In the genomic region with DNA sequence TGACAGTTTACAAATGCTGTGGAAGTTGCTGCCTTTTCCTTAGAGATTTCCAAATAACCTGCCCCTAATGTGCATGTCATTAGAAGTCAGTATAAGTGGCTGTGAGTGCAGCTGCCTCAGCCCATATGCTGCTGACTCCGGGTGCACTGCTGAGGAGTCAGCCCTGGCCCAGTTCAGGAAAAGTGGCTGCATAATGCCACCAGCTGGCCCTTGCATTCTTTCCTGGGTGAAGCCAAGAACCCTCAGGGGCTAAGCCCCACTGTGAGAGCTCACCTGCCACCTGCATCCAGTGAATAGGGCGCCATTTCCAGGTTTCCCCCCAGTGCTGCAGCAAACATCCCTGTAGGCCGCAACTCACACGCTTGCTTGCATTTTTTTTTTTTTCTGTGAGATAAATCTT, we compare ENCODE assay signal across 19 cellular contexts.
"Had no signal": no experiment of that assay in that cellular context is flagged by ENCODE, and none has a peak within 500 bp of the region (broad histone marks: within the 10 kb centered on the region; RNA-seq: fewer than 3 reads in every experiment).

No MANE protein-coding gene starts in this region.

- H3K36me3 Mint-ChIP-seq: memory B cell; naive B cell; stimulated activated naive B cell treated with anti-CD40 and anti-IgM and Interleukin-4, amounts not matched to agents 10 μg/mL and 1 μg/mL and 100 μg/mL, for 72 hours had no signal

- H3K4me1 Mint-ChIP-seq: stimulated activated naive B cell treated with anti-CD40 and anti-IgM and Interleukin-4, amounts not matched to agents 10 μg/mL and 1 μg/mL and 100 μg/mL, for 72 hours; stimulated activated naive CD8-positive, alpha-beta T cell treated with anti-CD3 and anti-CD28 coated beads, Interleukin-15, amount 100 ng/mL, for 72 hours had no signal

- ATAC-seq: gastroesophageal sphincter; lower lobe of right lung; stimulated activated naive B cell treated with anti-CD40 and anti-IgM and Interleukin-4, amounts not matched to agents 10 μg/mL and 1 μg/mL and 100 μg/mL, for 72 hours; stimulated activated naive CD8-positive, alpha-beta T cell treated with anti-CD3 and anti-CD28 coated beads, Interleukin-15, amount 100 ng/mL, for 72 hours had no signal

- H3K9me3 Mint-ChIP-seq: memory B cell; stimulated activated naive CD8-positive, alpha-beta T cell treated with anti-CD3 and anti-CD28 coated beads, Interleukin-15, amount 100 ng/mL, for 72 hours had no signal

- H3K4me3 Mint-ChIP-seq: immature natural killer cell; memory B cell; naive B cell; nephron progenitor cell; stimulated activated naive B cell treated with anti-CD40 and anti-IgM and Interleukin-4, amounts not matched to agents 10 μg/mL and 1 μg/mL and 100 μg/mL, for 72 hours; stimulated activated naive CD8-positive, alpha-beta T cell treated with anti-CD3 and anti-CD28 coated beads, Interleukin-15, amount 100 ng/mL, for 72 hours had no signal

- H3K27ac Mint-ChIP-seq: immature natural killer cell; memory B cell; nephron progenitor cell; stimulated activated naive B cell treated with anti-CD40 and anti-IgM and Interleukin-4, amounts not matched to agents 10 μg/mL and 1 μg/mL and 100 μg/mL, for 72 hours; stimulated activated naive CD8-positive, alpha-beta T cell treated with anti-CD3 and anti-CD28 coated beads, Interleukin-15, amount 100 ng/mL, for 72 hours had no signal

- H3K27me3 ChIP-seq: colonic mucosa, gastroesophageal sphincter, right atrium auricular region, sigmoid colon, transverse colon had no signal

- H3K4me3 ChIP-seq: colonic mucosa, esophagus squamous epithelium, gastroesophageal sphincter, left ventricle myocardium inferior, lower lobe of right lung, right atrium auricular region, sigmoid colon, skin epidermis, thoracic aorta, transverse colon had no signal

- H3K36me3 ChIP-seq: colonic mucosa, esophagus squamous epithelium, gastroesophageal sphincter, left ventricle myocardium inferior, lower lobe of right lung, right atrium auricular region, sigmoid colon, thoracic aorta, transverse colon had no signal

- H3K9me3 ChIP-seq: colonic mucosa, esophagus squamous epithelium, gastroesophageal sphincter, left ventricle myocardium inferior, lower lobe of right lung, right atrium auricular region, sigmoid colon, thoracic aorta, transverse colon had no signal

- H3K27ac ChIP-seq: colonic mucosa, esophagus squamous epithelium, gastroesophageal sphincter, left ventricle myocardium inferior, lower lobe of right lung, right atrium auricular region, sigmoid colon, skin epidermis, thoracic aorta, transverse colon had no signal

- H3K4me1 ChIP-seq: gastroesophageal sphincter, left ventricle myocardium inferior, lower lobe of right lung, right atrium auricular region, sigmoid colon had no signal

- DNase-seq: colonic mucosa; esophagus squamous epithelium; immature natural killer cell; left ventricle myocardium inferior; lower lobe of right lung; midbrain; naive B cell; nephron progenitor cell; sigmoid colon; stimulated activated CD4-positive, alpha-beta T cell treated with anti-CD3 and anti-CD28 coated beads, Interleukin-2, amount 100 ng/mL, for 24 hours; stimulated activated CD4-positive, alpha-beta T cell treated with anti-CD3 and anti-CD28 coated beads, Interleukin-4, amount 100 ng/mL, for 4 hours; stimulated activated naive B cell treated with anti-CD40 and anti-IgM and Interleukin-4, amounts not matched to agents 10 μg/mL and 1 μg/mL and 100 μg/mL, for 72 hours; stimulated activated naive CD8-positive, alpha-beta T cell treated with anti-CD3 and anti-CD28 coated beads, Interleukin-15, amount 100 ng/mL, for 72 hours; transverse colon had no signal
